In genomic region chr5:73030531-73030930, GRCh38 we compare ENCODE assay signal across 18 cellular contexts.
DNase-seq lines count a peak whose midpoint lies in the region; ATAC-seq and TF ChIP-seq lines count a peak whose summit lies in the region.
"Had no signal": no experiment of that assay in that cellular context is flagged by ENCODE, and none has a peak within 500 bp of the region (broad histone marks: within the 10 kb centered on the region; RNA-seq: fewer than 3 reads in every experiment).

No MANE protein-coding gene starts in this region.

- H3K4me3 Mint-ChIP-seq in GM23338: no peak overlapping the region
- no peak overlapping the region for H3K4me3 Mint-ChIP-seq in activated CD4-positive, alpha-beta memory T cell treated with anti-CD3 and anti-CD28 coated beads, Interleukin-2, amount 10 ng/mL, durations not matched to agents 7 days and 5 days
- H3K4me3 Mint-ChIP-seq: brain, IgD-negative memory B cell had no signal

- H3K27ac ChIP-seq in GM23338 (ENCODE audit: low read depth) (peak overlapping the region; percentile 86), prostate gland (no peak overlapping the region)
- H3K27ac ChIP-seq: BLaER1 treated with 17β-estradiol and CSF1 and Interleukin-3, amounts not matched to agents 10 nM and 100 nM; psoas muscle; tibial nerve had no signal

- H3K4me1 ChIP-seq in GM23338 (ENCODE audit: insufficient read depth) (peaks cover 18% of the 10 kb centered on the region), prostate gland (replicated peaks) (no peaks in the 10 kb centered on the region)
- H3K4me1 ChIP-seq: BLaER1 treated with 17β-estradiol and CSF1 and Interleukin-3, amounts not matched to agents 10 nM and 100 nM had no signal

- H3K27me3 ChIP-seq in GM23338 (ENCODE audit: insufficient read depth): no peaks in the 10 kb centered on the region
- no peaks in the 10 kb centered on the region for H3K27me3 ChIP-seq in prostate gland (replicated peaks; ENCODE audit: insufficient read depth)
- H3K27me3 ChIP-seq: BLaER1 treated with 17β-estradiol and CSF1 and Interleukin-3, amounts not matched to agents 10 nM and 100 nM; tibial nerve had no signal

- peak overlapping the region; percentile 13 for H3K4me2 ChIP-seq in GM23338
- H3K4me2 ChIP-seq: BLaER1 treated with 17β-estradiol and CSF1 and Interleukin-3, amounts not matched to agents 10 nM and 100 nM had no signal

- 43% methylated on average over 1 of the region's 1 CpG for WGBS in prostate gland

- H3K79me2 ChIP-seq in GM23338 (replicated peaks; ENCODE audit: insufficient read depth): no peaks in the 10 kb centered on the region

- peaks cover 22% of the 10 kb centered on the region for H3K4me1 Mint-ChIP-seq in GM23338
- H3K4me1 Mint-ChIP-seq in activated CD4-positive, alpha-beta memory T cell treated with anti-CD3 and anti-CD28 coated beads, Interleukin-2, amount 10 ng/mL, durations not matched to agents 7 days and 5 days: no peaks in the 10 kb centered on the region
- H3K4me1 Mint-ChIP-seq: IgD-negative memory B cell had no signal

- H3F3A ChIP-seq in GM23338 (replicated peaks; ENCODE audit: low read depth): no peaks in the 10 kb centered on the region

- no peak for TF ChIP-seq POLR2A in prostate gland (IDR thresholded peaks at IDR 0.05)

- intact Hi-C loops in prostate gland (cut with DNase I): no loop called here

- no peaks in the 10 kb centered on the region for H3K9me2 ChIP-seq in GM23338 (ENCODE audit: insufficient read depth)

- H3K4me3 ChIP-seq in GM23338 (no peak overlapping the region), choroid plexus epithelial cell (ENCODE audit: low read depth, low read length) (no peak overlapping the region), prostate gland (no peak overlapping the region)
- H3K4me3 ChIP-seq: BLaER1 treated with 17β-estradiol and CSF1 and Interleukin-3, amounts not matched to agents 10 nM and 100 nM; psoas muscle; tibial nerve had no signal

- H2AFZ ChIP-seq in GM23338: no peak overlapping the region

- DNase-seq in GM23338 (ENCODE audit: low spot score) (no peak), NCI-H526 (lab: John Stamatoyannopoulos, UW) (peak; percentile 92 to 95), choroid plexus epithelial cell (ENCODE audit: low read depth) (peak; percentile 7), prostate gland (ENCODE audit: low spot score) (peak; percentile 17), OCI-M2 (lab: John Stamatoyannopoulos, UW; ENCODE audit: unreplicated experiment) (no peak), GM10248 (ENCODE audit: extremely low spot score) (no peak), foreskin melanocyte (no peak)
- no peak for DNase-seq in activated CD4-positive, alpha-beta memory T cell treated with anti-CD3 and anti-CD28 coated beads, Interleukin-2, amount 10 ng/mL, durations not matched to agents 7 days and 5 days
- DNase-seq: activated CD4-positive, alpha-beta T cell treated with anti-CD3 and anti-CD28 coated beads, Interleukin-2, amount 50 U/mL, for 4 hours; NCI-H524; psoas muscle; stimulated activated CD4-positive, alpha-beta T cell treated with anti-CD3 and anti-CD28 coated beads, Interleukin-2, amount 100 ng/mL, for 24 hours had no signal

- H3K27me3 Mint-ChIP-seq in GM23338 (ENCODE audit: insufficient read depth, low read depth, poor library complexity): peaks cover 4% of the 10 kb centered on the region
- no peaks in the 10 kb centered on the region for H3K27me3 Mint-ChIP-seq in activated CD4-positive, alpha-beta memory T cell treated with anti-CD3 and anti-CD28 coated beads, Interleukin-2, amount 10 ng/mL, durations not matched to agents 7 days and 5 days
- H3K27me3 Mint-ChIP-seq: IgD-negative memory B cell had no signal

- POLR2A ChIA-PET in GM10248 (lab: Yijun Ruan, JAX): no interaction called here
- POLR2A ChIA-PET in activated CD4-positive, alpha-beta memory T cell treated with anti-CD3 and anti-CD28 coated beads, Interleukin-2, amount 10 ng/mL, durations not matched to agents 7 days and 5 days (lab: Charles Lee): no interaction called here

- peaks cover 3% of the 10 kb centered on the region; the same call in 1 of the 3 replicates for H3K36me3 Mint-ChIP-seq in GM23338 (ENCODE audit: low read depth)
- H3K36me3 Mint-ChIP-seq in activated CD4-positive, alpha-beta memory T cell treated with anti-CD3 and anti-CD28 coated beads, Interleukin-2, amount 10 ng/mL, durations not matched to agents 7 days and 5 days (ENCODE audit: low read depth): no peaks in the 10 kb centered on the region

- H3K9me3 ChIP-seq in prostate gland: no peaks in the 10 kb centered on the region
- H3K9me3 ChIP-seq: BLaER1 treated with 17β-estradiol and CSF1 and Interleukin-3, amounts not matched to agents 10 nM and 100 nM; psoas muscle; tibial nerve had no signal

- no peaks in the 10 kb centered on the region for H4K20me1 ChIP-seq in GM23338 (replicated peaks; ENCODE audit: insufficient read depth)

- no peaks in the 10 kb centered on the region for H3K9me3 Mint-ChIP-seq in GM23338
- no peaks in the 10 kb centered on the region for H3K9me3 Mint-ChIP-seq in activated CD4-positive, alpha-beta memory T cell treated with anti-CD3 and anti-CD28 coated beads, Interleukin-2, amount 10 ng/mL, durations not matched to agents 7 days and 5 days
- H3K9me3 Mint-ChIP-seq: activated T-helper 2 cell treated with anti-CD3 and anti-CD28 coated beads, Interferon-gamma antibody, Interleukin-2, Interleukin-4, amounts not matched to agents 10 μg/mL and 5 μg/mL and 100 μg/mL, durations not matched to agents 14 hours and 24 hours and 36 hours; brain; IgD-negative memory B cell had no signal

- TF ChIP-seq CTCF in GM23338 (conservative IDR thresholded peaks at IDR 0.05; ENCODE audit: low read depth in 2 of 2): no peak
- TF ChIP-seq CTCF in choroid plexus epithelial cell (conservative IDR thresholded peaks at IDR 0.05; ENCODE audit: low read depth, low read length): no peak
- no peak for TF ChIP-seq CTCF in prostate gland (IDR thresholded peaks at IDR 0.05)
- TF ChIP-seq CTCF in GM10248 (IDR thresholded peaks at IDR 0.05; ENCODE audit: control extremely low read depth, extremely low read depth, low read depth, missing control alignments): no peak

- peak overlapping the region; percentile 98 for H3K27ac Mint-ChIP-seq in GM23338
- no peak overlapping the region for H3K27ac Mint-ChIP-seq in activated CD4-positive, alpha-beta memory T cell treated with anti-CD3 and anti-CD28 coated beads, Interleukin-2, amount 10 ng/mL, durations not matched to agents 7 days and 5 days
- H3K27ac Mint-ChIP-seq: activated T-helper 2 cell treated with anti-CD3 and anti-CD28 coated beads, Interferon-gamma antibody, Interleukin-2, Interleukin-4, amounts not matched to agents 10 μg/mL and 5 μg/mL and 100 μg/mL, durations not matched to agents 14 hours and 24 hours and 36 hours; IgD-negative memory B cell had no signal

- CTCF ChIA-PET in GM10248 (lab: Yijun Ruan, JAX): no interaction called here
- CTCF ChIA-PET in activated CD4-positive, alpha-beta memory T cell treated with anti-CD3 and anti-CD28 coated beads, Interleukin-2, amount 10 ng/mL, durations not matched to agents 7 days and 5 days (lab: Charles Lee): no interaction called here

- peak; percentile 38 for ATAC-seq in GM23338
- ATAC-seq: Right ventricle myocardium inferior had no signal

- no peaks in the 10 kb centered on the region for H3K36me3 ChIP-seq in GM23338 (ENCODE audit: insufficient read depth)
- H3K36me3 ChIP-seq in prostate gland: no peaks in the 10 kb centered on the region

TF ChIP-seq in GM23338, 12 proteins besides CTCF, POLR2A, EP300 and RAD21:
- TF ChIP-seq EZH2 (IDR thresholded peaks at IDR 0.05; ENCODE audit: low read depth, unreplicated experiment) (no peak), REST (IDR thresholded peaks at IDR 0.05; ENCODE audit: unreplicated experiment) (no peak), POLR2AphosphoS5 (IDR thresholded peaks at IDR 0.05; ENCODE audit: low read depth) (no peak)

Comparison
In these comparisons a context has a peak if more than half of its experiments do, and no peak if none do; other contexts are left out.
1. DNase-seq: peak in NCI-H526 (2 of 2), choroid plexus epithelial cell (single experiment) and prostate gland (single experiment); none in GM23338 (single experiment), OCI-M2 (single experiment), GM10248 (single experiment), activated CD4-positive, alpha-beta memory T cell treated with anti-CD3 and anti-CD28 coated beads, Interleukin-2, amount 10 ng/mL, durations not matched to agents 7 days and 5 days (single experiment) and foreskin melanocyte (single experiment).